ENCODE assay signal across 22 cellular contexts in genomic region chr1:179030683-179031082, GRCh38. TPM values are rescaled to one million over a fixed set of nuclear protein-coding genes. Genes with fewer than 3 reads are reported as not detected.
A peak's percentile ranks its signal among the peaks of the same experiment; 100 is the strongest.
DNase-seq lines count a peak whose midpoint lies in the region; ATAC-seq and TF ChIP-seq lines count a peak whose summit lies in the region.
"Had no signal": no experiment of that assay in that cellular context is flagged by ENCODE, and none has a peak within 500 bp of the region (broad histone marks: within the 10 kb centered on the region; RNA-seq: fewer than 3 reads in every experiment).

No MANE protein-coding gene starts in this region.

- H3K4me3 ChIP-seq in body of pancreas (no peak overlapping the region), stomach smooth muscle (ENCODE audit: low read length in 2 of 2) (no peak overlapping the region)
- H3K4me3 ChIP-seq: SJSA1, suprapubic skin had no signal

- intact Hi-C loops in body of pancreas (cut with DNase I), result no loop called here

- peaks cover 69% of the 10 kb centered on the region for H3K4me1 Mint-ChIP-seq in T-helper 2 cell treated with Interferon-gamma antibody and Interleukin-4, amounts not matched to agents 5 μg/mL and 100 μg/mL, for 36 hours (ENCODE audit: low read depth)
- peaks cover 84% of the 10 kb centered on the region for H3K4me1 Mint-ChIP-seq in stimulated activated naive CD8-positive, alpha-beta T cell treated with anti-CD3 and anti-CD28 coated beads, Interleukin-15, amount 100 ng/mL, for 72 hours

- no peak for DNase-seq in T-helper 2 cell treated with Interferon-gamma antibody and Interleukin-4, amounts not matched to agents 5 μg/mL and 100 μg/mL, for 36 hours (ENCODE audit: low spot score)
- no peak for DNase-seq in T-helper 2 cell
- DNase-seq in stimulated activated naive CD8-positive, alpha-beta T cell treated with anti-CD3 and anti-CD28 coated beads, Interleukin-15, amount 100 ng/mL, for 72 hours, result no peak
- no peak for DNase-seq in stimulated activated naive CD8-positive, alpha-beta T cell treated with anti-CD3 and anti-CD28 coated beads, Interleukin-15, Interleukin-2, amounts not matched to agents 100 U/mL and 50 U/mL, for 24 hours
- no peak for DNase-seq in body of pancreas
- no peak for DNase-seq in DMS53 (lab: John Stamatoyannopoulos, UW)
- no peak for DNase-seq in AG20443 (ENCODE audit: low spot score)
- DNase-seq: 8988T; activated CD4-positive, alpha-beta T cell treated with anti-CD3 and anti-CD28 coated beads, Interleukin-2, amount 50 U/mL, for 1 hour; activated gamma-delta T cell treated with Interleukin-2 at 50 U/mL for 16 hours; AML-193; aorta; Caco-2; DND-41; NCI-H1694 treated with DMSO at 0.1 percent for 48 hours; NCI-H526 treated with DMSO at 0.1 percent for 48 hours; posterior cingulate gyrus had no signal

- ATAC-seq in stimulated activated naive CD8-positive, alpha-beta T cell treated with anti-CD3 and anti-CD28 coated beads, Interleukin-15, amount 100 ng/mL, for 72 hours, result no peak
- ATAC-seq in stimulated activated naive CD8-positive, alpha-beta T cell treated with anti-CD3 and anti-CD28 coated beads, Interleukin-15, Interleukin-2, amounts not matched to agents 100 U/mL and 50 U/mL, for 24 hours, result no peak
- no peak for ATAC-seq in body of pancreas

- no peaks in the 10 kb centered on the region for H3K9me3 ChIP-seq in body of pancreas
- H3K9me3 ChIP-seq in stomach smooth muscle (ENCODE audit: control insufficient read depth in 2 of 2, low read length in 2 of 2), result no peaks in the 10 kb centered on the region
- H3K9me3 ChIP-seq: Caco-2, suprapubic skin had no signal

- TF ChIP-seq POLR2A in body of pancreas (IDR thresholded peaks at IDR 0.05), result no peak

- H3K4me1 ChIP-seq in body of pancreas (peaks cover 77% of the 10 kb centered on the region), stomach smooth muscle (ENCODE audit: control insufficient read depth, insufficient read depth, low read length) (peaks cover 27% of the 10 kb centered on the region)

- no peaks in the 10 kb centered on the region for H3K27me3 Mint-ChIP-seq in T-helper 2 cell treated with Interferon-gamma antibody and Interleukin-4, amounts not matched to agents 5 μg/mL and 100 μg/mL, for 36 hours (ENCODE audit: low read depth)
- H3K27me3 Mint-ChIP-seq in stimulated activated naive CD8-positive, alpha-beta T cell treated with anti-CD3 and anti-CD28 coated beads, Interleukin-15, amount 100 ng/mL, for 72 hours, result no peaks in the 10 kb centered on the region
- H3K27me3 Mint-ChIP-seq: dendritic cell treated with granulocyte-macrophage colony-stimulating factor and Interleukin-4, amounts not matched to agents 40 ng/mL and 50 ng/mL, for 4 days had no signal

- peaks cover 6% of the 10 kb centered on the region for H3K36me3 Mint-ChIP-seq in T-helper 2 cell treated with Interferon-gamma antibody and Interleukin-4, amounts not matched to agents 5 μg/mL and 100 μg/mL, for 36 hours (ENCODE audit: low read depth)

- H3K9me3 Mint-ChIP-seq in T-helper 2 cell treated with Interferon-gamma antibody and Interleukin-4, amounts not matched to agents 5 μg/mL and 100 μg/mL, for 36 hours, result no peaks in the 10 kb centered on the region
- H3K9me3 Mint-ChIP-seq in stimulated activated naive CD8-positive, alpha-beta T cell treated with anti-CD3 and anti-CD28 coated beads, Interleukin-15, amount 100 ng/mL, for 72 hours, result no peaks in the 10 kb centered on the region
- H3K9me3 Mint-ChIP-seq: dendritic cell treated with granulocyte-macrophage colony-stimulating factor and Interleukin-4, amounts not matched to agents 40 ng/mL and 50 ng/mL, for 4 days; T-helper 1 cell treated with Interleukin-12 subunit alpha and Interleukin-12 subunit beta and Interleukin-4 antibody, amounts not matched to agents 30 μg/mL and 1 μg/mL, for 36 hours had no signal

- no peak overlapping the region for H3K9ac ChIP-seq in stomach smooth muscle (ENCODE audit: low read length in 2 of 2)

- TF ChIP-seq CTCF in body of pancreas (IDR thresholded peaks at IDR 0.05), result no peak

- H3K4me3 Mint-ChIP-seq in T-helper 2 cell treated with Interferon-gamma antibody and Interleukin-4, amounts not matched to agents 5 μg/mL and 100 μg/mL, for 36 hours, result peak overlapping the region; percentile 24
- peak overlapping the region; percentile 49 to 59 for H3K4me3 Mint-ChIP-seq in stimulated activated naive CD8-positive, alpha-beta T cell treated with anti-CD3 and anti-CD28 coated beads, Interleukin-15, amount 100 ng/mL, for 72 hours
- H3K4me3 Mint-ChIP-seq: dendritic cell treated with granulocyte-macrophage colony-stimulating factor and Interleukin-4, amounts not matched to agents 40 ng/mL and 50 ng/mL, for 4 days; T-helper 1 cell treated with Interleukin-12 subunit alpha and Interleukin-12 subunit beta and Interleukin-4 antibody, amounts not matched to agents 30 μg/mL and 1 μg/mL, for 36 hours had no signal

- no peak overlapping the region for H3K27ac Mint-ChIP-seq in T-helper 2 cell treated with Interferon-gamma antibody and Interleukin-4, amounts not matched to agents 5 μg/mL and 100 μg/mL, for 36 hours
- no peak overlapping the region for H3K27ac Mint-ChIP-seq in stimulated activated naive CD8-positive, alpha-beta T cell treated with anti-CD3 and anti-CD28 coated beads, Interleukin-15, amount 100 ng/mL, for 72 hours
- H3K27ac Mint-ChIP-seq: dendritic cell treated with granulocyte-macrophage colony-stimulating factor and Interleukin-4, amounts not matched to agents 40 ng/mL and 50 ng/mL, for 4 days; T-helper 1 cell treated with Interleukin-12 subunit alpha and Interleukin-12 subunit beta and Interleukin-4 antibody, amounts not matched to agents 30 μg/mL and 1 μg/mL, for 36 hours had no signal

- no peaks in the 10 kb centered on the region for H3K36me3 ChIP-seq in body of pancreas (replicated peaks in 1 of 2; ENCODE audit: insufficient read depth in 1 of 2, low read depth in 2 of 2)
- H3K36me3 ChIP-seq in stomach smooth muscle (ENCODE audit: control insufficient read depth in 2 of 2, insufficient read depth in 2 of 2, low read length in 2 of 2), result no peaks in the 10 kb centered on the region
- H3K36me3 ChIP-seq: suprapubic skin had no signal

- no peaks in the 10 kb centered on the region for H3K27me3 ChIP-seq in body of pancreas
- H3K27me3 ChIP-seq in stomach smooth muscle (ENCODE audit: control insufficient read depth in 1 of 2, insufficient read depth in 2 of 2, low read length in 2 of 2), result no peaks in the 10 kb centered on the region
- H3K27me3 ChIP-seq: SJSA1, suprapubic skin had no signal

- H3K27ac ChIP-seq in body of pancreas (peak overlapping the region in 3 of 4 donors; percentile 25 to 60 (median 30)), stomach smooth muscle (ENCODE audit: low read length) (peak overlapping the region; percentile 13)
- H3K27ac ChIP-seq: SJSA1, suprapubic skin had no signal

- 32 to 46% methylated on average over 3 of the region's 3 CpGs for WGBS in body of pancreas, 2 donors

RNA-seq across cellular contexts. Expression of gene FAM20B, which starts 5.0 kb away (rescaled TPM):
- 10 to 100 TPM; 11.4 to 11.9 TPM for total RNA-seq in body of pancreas

RNA-seq across cellular contexts. Expression of gene TOR3A, which starts 51.2 kb away (rescaled TPM):
- 10 to 100 TPM; 23.1 to 27.7 TPM for total RNA-seq in body of pancreas
